1 cellular context compared by ENCODE assay signal in the genomic region with DNA sequence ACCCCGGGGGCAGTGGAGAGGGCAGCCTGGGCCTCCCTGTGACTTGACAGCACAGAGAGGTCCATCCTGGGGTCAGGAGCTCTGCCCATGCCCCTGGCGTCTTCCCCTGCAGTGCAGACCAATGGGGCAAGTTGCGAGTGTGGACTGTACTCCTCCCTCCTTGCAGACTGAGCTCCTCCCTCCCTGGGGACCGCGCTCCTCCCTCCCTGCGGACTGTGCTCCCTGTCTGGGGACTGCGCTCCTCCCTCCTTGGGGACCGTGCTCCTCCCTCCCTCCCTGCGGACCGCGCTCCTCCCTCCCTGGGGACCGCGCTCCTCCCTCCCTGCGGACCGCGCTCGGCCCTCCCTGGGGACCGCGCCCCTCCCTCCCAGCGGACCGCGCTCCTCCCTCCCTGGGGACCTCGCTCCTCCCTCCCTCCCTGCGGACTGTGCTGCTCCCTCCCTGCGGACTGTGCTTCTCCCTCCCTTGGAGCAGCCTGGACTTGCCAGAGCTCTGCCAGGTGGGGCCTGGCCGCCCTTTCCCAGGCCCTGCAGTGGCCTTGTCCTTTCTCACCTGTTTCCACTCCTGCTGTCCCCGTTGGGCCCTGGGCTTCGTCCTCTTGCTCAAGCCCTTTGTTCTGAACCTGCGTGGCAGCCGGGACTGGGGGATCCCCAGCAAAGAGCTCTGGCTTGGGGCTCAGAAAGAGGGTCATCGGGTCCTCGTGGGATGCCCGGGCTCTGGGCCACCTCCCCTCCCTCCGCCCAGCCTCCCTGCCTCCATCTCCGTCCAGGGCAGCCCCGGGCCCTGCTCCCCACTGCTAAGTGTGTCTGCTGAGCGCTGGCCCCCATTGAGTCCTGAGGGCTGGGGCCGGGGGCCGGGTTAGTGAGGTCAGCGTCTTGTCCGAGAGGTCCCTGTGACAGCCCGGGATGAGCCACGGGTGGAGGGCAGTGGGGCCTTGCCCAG.
TF ChIP-seq lines count a peak whose summit lies in the region.

No MANE protein-coding gene starts in this region.

TF ChIP-seq in SK-N-SH treated with all-trans-retinoic acid at 6 μM for 48 hours, 23 proteins besides CTCF, POLR2A, EP300 and RAD21 (continued from another document):
- TF ChIP-seq, protein P1, sequence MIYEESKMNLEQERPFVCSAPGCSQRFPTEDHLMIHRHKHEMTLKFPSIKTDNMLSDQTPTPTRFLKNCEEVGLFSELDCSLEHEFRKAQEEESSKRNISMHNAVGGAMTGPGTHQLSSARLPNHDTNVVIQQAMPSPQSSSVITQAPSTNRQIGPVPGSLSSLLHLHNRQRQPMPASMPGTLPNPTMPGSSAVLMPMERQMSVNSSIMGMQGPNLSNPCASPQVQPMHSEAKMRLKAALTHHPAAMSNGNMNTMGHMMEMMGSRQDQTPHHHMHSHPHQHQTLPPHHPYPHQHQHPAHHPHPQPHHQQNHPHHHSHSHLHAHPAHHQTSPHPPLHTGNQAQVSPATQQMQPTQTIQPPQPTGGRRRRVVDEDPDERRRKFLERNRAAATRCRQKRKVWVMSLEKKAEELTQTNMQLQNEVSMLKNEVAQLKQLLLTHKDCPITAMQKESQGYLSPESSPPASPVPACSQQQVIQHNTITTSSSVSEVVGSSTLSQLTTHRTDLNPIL (CRISPR knock-in tag; IDR thresholded peaks at IDR 0.05; ENCODE audit: low read depth), result no peak
- TF ChIP-seq RARB (CRISPR knock-in tag; IDR thresholded peaks at IDR 0.05) (no peak), TOX (CRISPR knock-in tag; IDR thresholded peaks at IDR 0.05; ENCODE audit: borderline replicate concordance) (no peak), ISL1 (CRISPR knock-in tag; IDR thresholded peaks at IDR 0.05) (no peak), ZNF8 (CRISPR knock-in tag; IDR thresholded peaks at IDR 0.05) (no peak), ZNF565 (CRISPR knock-in tag; conservative IDR thresholded peaks at IDR 0.05; ENCODE audit: low read depth) (no peak), ZFP3 (CRISPR knock-in tag; IDR thresholded peaks at IDR 0.05) (no peak), BACH2 (CRISPR knock-in tag; IDR thresholded peaks at IDR 0.05; ENCODE audit: borderline replicate concordance) (no peak), ARNTL (CRISPR knock-in tag; IDR thresholded peaks at IDR 0.05; ENCODE audit: borderline replicate concordance, low read depth) (no peak), CSDC2 (CRISPR knock-in tag; IDR thresholded peaks at IDR 0.05) (no peak), CSRNP3 (CRISPR knock-in tag; IDR thresholded peaks at IDR 0.05) (no peak), TCF4 (CRISPR knock-in tag; IDR thresholded peaks at IDR 0.05; ENCODE audit: borderline replicate concordance) (no peak), PPARA (CRISPR knock-in tag; IDR thresholded peaks at IDR 0.05; ENCODE audit: borderline replicate concordance) (no peak)
